ENCODE assay signal across 27 cellular contexts in the genomic region with DNA sequence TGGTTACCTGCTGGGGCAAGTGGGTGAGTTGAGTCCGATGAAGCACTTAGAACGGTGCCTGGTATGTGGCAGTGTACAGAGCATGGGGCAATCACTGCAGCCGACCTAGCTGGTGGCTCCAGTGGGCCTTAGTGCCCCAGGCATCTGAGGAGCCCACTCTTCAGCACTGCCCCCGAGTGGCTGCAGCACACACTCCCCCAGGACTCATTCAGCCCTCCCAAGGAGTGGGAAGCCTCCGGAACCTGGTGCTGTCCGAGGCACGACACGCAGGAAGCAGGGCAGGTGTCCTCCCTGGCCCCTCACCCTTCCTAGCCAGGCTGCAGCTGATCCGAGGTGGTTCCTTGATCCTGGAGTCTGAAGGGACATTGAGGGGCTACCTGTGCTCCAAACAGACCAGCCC. TPM values are rescaled to one million over a fixed set of nuclear protein-coding genes. Genes with fewer than 3 reads are reported as not detected.
"Had no signal": no experiment of that assay in that cellular context is flagged by ENCODE, and none has a peak within 500 bp of the region (broad histone marks: within the 10 kb centered on the region; RNA-seq: fewer than 3 reads in every experiment).

No MANE protein-coding gene starts in this region.

- H3K4me1 ChIP-seq: esophagus squamous epithelium, tibial nerve, upper lobe of left lung, vagina had no signal

- H3K36me3 Mint-ChIP-seq: immature natural killer cell; memory B cell; naive B cell; natural killer cell treated with Interleukin-12 subunit alpha and Interleukin-12 subunit beta and Interleukin-15 and Interleukin-18, amount 100 ng/mL, for 72 hours; stimulated activated naive B cell treated with anti-CD40 and anti-IgM and Interleukin-4, amounts not matched to agents 10 μg/mL and 1 μg/mL and 100 μg/mL, for 72 hours had no signal

- H3K27me3 Mint-ChIP-seq: progenitor cell of endocrine pancreas had no signal

- H3K4me3 ChIP-seq: coronary artery, esophagus squamous epithelium, lung, pancreas, thoracic aorta, tibial nerve, upper lobe of left lung, vagina had no signal

- H3K9me3 ChIP-seq: neutrophil, pancreas, vagina had no signal

- H3K36me3 ChIP-seq: esophagus squamous epithelium, neutrophil, pancreas, thoracic aorta, tibial nerve, upper lobe of left lung, vagina had no signal

- ATAC-seq: left lobe of liver; pancreas; sciatic nerve; stimulated activated naive B cell treated with anti-CD40 and anti-IgM and Interleukin-4, amounts not matched to agents 10 μg/mL and 1 μg/mL and 100 μg/mL, for 72 hours had no signal

- DNase-seq: dermis blood vessel endothelial cell; effector memory CD4-positive, alpha-beta T cell; erythroblast; esophagus squamous epithelium; foreskin melanocyte; glutamatergic neuron; hypothalamus; immature natural killer cell; naive B cell; stimulated activated naive B cell treated with anti-CD40 and anti-IgM and Interleukin-4, amounts not matched to agents 10 μg/mL and 1 μg/mL and 100 μg/mL, for 72 hours; upper lobe of left lung had no signal

- H3K27me3 ChIP-seq: pancreas, tibial nerve, upper lobe of left lung, vagina had no signal

- H3K27ac Mint-ChIP-seq: immature natural killer cell; memory B cell; naive B cell; natural killer cell treated with Interleukin-12 subunit alpha and Interleukin-12 subunit beta and Interleukin-15 and Interleukin-18, amount 100 ng/mL, for 72 hours; progenitor cell of endocrine pancreas; stimulated activated naive B cell treated with anti-CD40 and anti-IgM and Interleukin-4, amounts not matched to agents 10 μg/mL and 1 μg/mL and 100 μg/mL, for 72 hours; stimulated activated naive CD8-positive, alpha-beta T cell treated with anti-CD3 and anti-CD28 coated beads, Interleukin-15, Interleukin-2, amounts not matched to agents 100 ng/mL and 50 ng/mL, for 24 hours had no signal

- H3K4me1 Mint-ChIP-seq: central memory CD8-positive, alpha-beta T cell; immature natural killer cell; memory B cell; naive B cell; stimulated activated naive B cell treated with anti-CD40 and anti-IgM and Interleukin-4, amounts not matched to agents 10 μg/mL and 1 μg/mL and 100 μg/mL, for 72 hours had no signal

- H3K4me3 Mint-ChIP-seq: central memory CD8-positive, alpha-beta T cell; immature natural killer cell; memory B cell; naive B cell; natural killer cell treated with Interleukin-12 subunit alpha and Interleukin-12 subunit beta and Interleukin-15 and Interleukin-18, amount 100 ng/mL, for 72 hours; neural crest cell; stimulated activated naive B cell treated with anti-CD40 and anti-IgM and Interleukin-4, amounts not matched to agents 10 μg/mL and 1 μg/mL and 100 μg/mL, for 72 hours; stimulated activated naive CD8-positive, alpha-beta T cell treated with anti-CD3 and anti-CD28 coated beads, Interleukin-15, Interleukin-2, amounts not matched to agents 100 ng/mL and 50 ng/mL, for 24 hours had no signal

- H3K9me3 Mint-ChIP-seq: central memory CD8-positive, alpha-beta T cell; natural killer cell treated with Interleukin-12 subunit alpha and Interleukin-12 subunit beta and Interleukin-15 and Interleukin-18, amount 100 ng/mL, for 72 hours; stimulated activated naive CD8-positive, alpha-beta T cell treated with anti-CD3 and anti-CD28 coated beads, Interleukin-15, Interleukin-2, amounts not matched to agents 100 ng/mL and 50 ng/mL, for 24 hours had no signal

- H3K27ac ChIP-seq: coronary artery, esophagus squamous epithelium, neutrophil, pancreas, thoracic aorta, tibial nerve, upper lobe of left lung, vagina had no signal

RNA-seq across cellular contexts. Expression of gene PRODH, which starts 42.4 kb away (rescaled TPM):
- total RNA-seq: mononuclear cell; natural killer cell treated with Interleukin-12 subunit alpha and Interleukin-12 subunit beta and Interleukin-15 and Interleukin-18, amount 100 ng/mL, for 72 hours had no signal
- polyA plus RNA-seq: immature natural killer cell had no signal
